11 cellular contexts compared by ENCODE assay signal in genomic region chr10:13206546-13207443, GRCh38. TPM values are rescaled to one million over a fixed set of nuclear protein-coding genes. Genes with fewer than 3 reads are reported as not detected.
A peak's percentile ranks its signal among the peaks of the same experiment; 100 is the strongest.
DNase-seq lines count a peak whose midpoint lies in the region; ATAC-seq and TF ChIP-seq lines count a peak whose summit lies in the region.
"Had no signal": no experiment of that assay in that cellular context is flagged by ENCODE, and none has a peak within 500 bp of the region (broad histone marks: within the 10 kb centered on the region; RNA-seq: fewer than 3 reads in every experiment).

No MANE protein-coding gene starts in this region.

- H3K27me3 Mint-ChIP-seq in Caco-2 (ENCODE audit: insufficient read depth, unreplicated experiment) (no peaks in the 10 kb centered on the region), chondrocyte (ENCODE audit: low read depth) (no peaks in the 10 kb centered on the region)
- H3K27me3 Mint-ChIP-seq: activated naive CD8-positive, alpha-beta T cell had no signal

- POLR2A ChIA-PET in Caco-2 (lab: Charles Lee) = no interaction called here

- intact Hi-C loops in Caco-2 (cut with micrococcal nuclease; ENCODE audit: unreplicated experiment) (loop anchor here (1.0 kb wide), 1 partner anchor 96 kb away; no protein-coding TSS in a partner anchor), uterus (cut with DNase I; ENCODE audit: low total_unique reads) (no loop called here)

- no peak overlapping the region for H3K4me3 Mint-ChIP-seq in Caco-2 (ENCODE audit: unreplicated experiment)
- no peak overlapping the region for H3K4me3 Mint-ChIP-seq in chondrocyte (ENCODE audit: unreplicated experiment)
- H3K4me3 Mint-ChIP-seq: activated naive CD8-positive, alpha-beta T cell had no signal

- H3K4me1 Mint-ChIP-seq in Caco-2 (ENCODE audit: low read depth, unreplicated experiment) (no peaks in the 10 kb centered on the region), chondrocyte (ENCODE audit: low read depth) (no peaks in the 10 kb centered on the region)

- H3K9me3 ChIP-seq in Caco-2 (no peaks in the 10 kb centered on the region), uterus (no peaks in the 10 kb centered on the region), Peyer's patch (no peaks in the 10 kb centered on the region)
- H3K9me3 ChIP-seq: right atrium auricular region had no signal

- TF ChIP-seq POLR2A in uterus (IDR thresholded peaks at IDR 0.05) = no peak
- no peak for TF ChIP-seq POLR2A in Peyer's patch (IDR thresholded peaks at IDR 0.05)

- no peak overlapping the region for H3K27ac Mint-ChIP-seq in Caco-2 (ENCODE audit: unreplicated experiment)
- H3K27ac Mint-ChIP-seq in chondrocyte (ENCODE audit: unreplicated experiment) = no peak overlapping the region
- H3K27ac Mint-ChIP-seq: activated naive CD8-positive, alpha-beta T cell had no signal

- no TSS peak for BruUV-seq in Caco-2 (replicated peaks; lab: Mats Ljungman, UMichigan)

- peak in 1 of 2 experiments; percentile 25 for DNase-seq in Caco-2
- peak; percentile 26 for DNase-seq in LHCN-M2 (ENCODE audit: low read depth)
- DNase-seq in chondrocyte (ENCODE audit: low spot score) = no peak
- DNase-seq in midbrain (lab: John Stamatoyannopoulos, UW) = peak; percentile 1
- no peak for DNase-seq in uterus
- DNase-seq in NCI-H1436 treated with DMSO at 0.1 percent for 48 hours (lab: John Stamatoyannopoulos, UW) = no peak
- DNase-seq in Peyer's patch = no peak
- DNase-seq: NCI-H226 had no signal

- H3K27me3 ChIP-seq in Caco-2 (replicated peaks; ENCODE audit: control insufficient read depth, insufficient read depth, low read length) = no peaks in the 10 kb centered on the region
- H3K27me3 ChIP-seq in uterus = no peaks in the 10 kb centered on the region
- H3K27me3 ChIP-seq in Peyer's patch = no peaks in the 10 kb centered on the region
- H3K27me3 ChIP-seq: right atrium auricular region had no signal

- H3K9me3 Mint-ChIP-seq in Caco-2 (ENCODE audit: unreplicated experiment) (no peaks in the 10 kb centered on the region), chondrocyte (ENCODE audit: low read depth) (no peaks in the 10 kb centered on the region)

- TF ChIP-seq CTCF in Caco-2 (IDR thresholded peaks at IDR 0.05; ENCODE audit: insufficient read depth in 1 of 2, low read depth in 1 of 2, low read length in 1 of 2, severe bottlenecking in 1 of 2, unreplicated experiment in 1 of 2) (peak; percentile 49 to 56), chondrocyte (IDR thresholded peaks at IDR 0.05) (peak; percentile 90), uterus (IDR thresholded peaks at IDR 0.05) (peak in 1 of 4 experiments; percentile 18), Peyer's patch (IDR thresholded peaks at IDR 0.05) (peak in 3 of 6 experiments; percentile 48 to 56 (median 54))

- H3K27ac ChIP-seq in uterus (no peak overlapping the region), Peyer's patch (no peak overlapping the region)
- H3K27ac ChIP-seq: right atrium auricular region had no signal

- H3K4me3 ChIP-seq in Caco-2 (ENCODE audit: low read depth, low read length) (no peak overlapping the region), uterus (no peak overlapping the region), Peyer's patch (no peak overlapping the region)
- H3K4me3 ChIP-seq: right atrium auricular region had no signal

- H3K36me3 ChIP-seq in Caco-2 (ENCODE audit: control insufficient read depth, insufficient read depth, low read length) (no peaks in the 10 kb centered on the region; the same call in none of the 2 replicates), uterus (no peaks in the 10 kb centered on the region), Peyer's patch (no peaks in the 10 kb centered on the region)
- H3K36me3 ChIP-seq: right atrium auricular region had no signal

- ATAC-seq in HG02938 (IDR thresholded peaks at IDR 0.05; ENCODE audit: unreplicated experiment) = no peak

- H3K36me3 Mint-ChIP-seq in Caco-2 (ENCODE audit: insufficient read depth, unreplicated experiment) (peaks cover 54% of the 10 kb centered on the region), chondrocyte (ENCODE audit: low read depth) (no peaks in the 10 kb centered on the region)

- H3K4me1 ChIP-seq in Caco-2 (no peaks in the 10 kb centered on the region), uterus (no peaks in the 10 kb centered on the region), Peyer's patch (no peaks in the 10 kb centered on the region)
- H3K4me1 ChIP-seq: right atrium auricular region had no signal

- CTCF ChIA-PET in Caco-2 (lab: Charles Lee) = interaction anchor here (0.7 to 1.0 kb wide), 3 partner anchors 76 to 234 kb away, joined by 3 to 7 read pairs (median 4); no protein-coding TSS in a partner anchor

RNA-seq across cellular contexts. Expression of gene UCMA, which starts 27.4 kb away (rescaled TPM):
- total RNA-seq in Caco-2 (2022) = not detected in 2 replicates
- total RNA-seq in LHCN-M2 (2014; rRNA removed) = not detected in 2 replicates
- not detected for polyA plus RNA-seq in LHCN-M2 (2012)
- total RNA-seq in chondrocyte = not detected in 3 replicates
- total RNA-seq in uterus = under 1 TPM in 1 of 4 donors, not detected in 3; 0.69 TPM
- not detected for total RNA-seq in Peyer's patch
- total RNA-seq: right atrium auricular region had no signal

RNA-seq across cellular contexts. Expression of gene MCM10, which starts 45.4 kb away (rescaled TPM):
- 55.0 and 62.6 TPM in 2 replicates for total RNA-seq in Caco-2 (2022)
- total RNA-seq in LHCN-M2 (2014; rRNA removed) = 26.1 and 29.6 TPM in 2 replicates
- polyA plus RNA-seq in LHCN-M2 (2012) = 5.9 TPM
- total RNA-seq in chondrocyte = 2.2 to 13.9 TPM (median 3.7 TPM) in 3 replicates
- 10 to 100 TPM in 1 of 4 donors, not detected in 3; 14.1 TPM for total RNA-seq in uterus
- total RNA-seq in Peyer's patch = 10 to 100 TPM in 1 of 4 donors, 1 to 10 TPM in 3; 1.3 to 15.7 (median 4.0) TPM

Comparison
In these comparisons a context has a peak if more than half of its experiments do, and no peak if none do; other contexts are left out.
1. DNase-seq: peak in LHCN-M2 (single experiment) and midbrain (single experiment); none in chondrocyte (single experiment), uterus (0 of 2), NCI-H1436 treated with DMSO at 0.1 percent for 48 hours (single experiment) and Peyer's patch (0 of 3).